38 cellular contexts compared by ENCODE assay signal in the genomic region with DNA sequence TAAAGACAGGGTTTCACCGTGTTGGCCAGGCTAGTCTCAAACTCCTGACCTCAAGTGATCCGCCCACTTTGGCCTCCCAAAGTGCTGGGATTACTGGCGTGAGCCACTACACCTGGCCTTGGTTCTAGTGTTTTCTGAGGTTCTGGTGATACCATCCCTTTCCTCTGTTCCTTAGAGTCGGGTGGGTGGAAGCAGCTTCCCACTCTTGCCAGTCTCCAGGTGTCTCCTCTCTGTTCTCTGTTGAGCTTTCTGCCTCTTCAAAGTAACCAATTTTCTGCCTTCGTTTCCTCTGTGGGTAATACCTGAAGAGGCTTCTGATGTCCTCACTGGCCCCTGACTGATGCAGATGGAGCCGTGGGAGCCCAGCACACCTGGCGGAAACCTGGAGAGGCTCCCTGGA. TPM values are rescaled to one million over a fixed set of nuclear protein-coding genes. Genes with fewer than 3 reads are reported as not detected.
"Had no signal": no experiment of that assay in that cellular context is flagged by ENCODE, and none has a peak within 500 bp of the region (broad histone marks: within the 10 kb centered on the region; RNA-seq: fewer than 3 reads in every experiment).

No MANE protein-coding gene starts in this region.

- H3K36me3 ChIP-seq: MG63 had no signal

- H3K4me3 ChIP-seq: MG63 had no signal

- DNase-seq: Karpas-422, Kasumi-1, MG63, MM.1S, MV-4-11, NCI-H1048, NCI-H1092, NCI-H1092 treated with DMSO at 0.1 percent for 48 hours, NCI-H1105, NCI-H1105 treated with DMSO at 0.1 percent for 48 hours, NCI-H1417, NCI-H1417 treated with DMSO at 0.1 percent for 48 hours, NCI-H1436, NCI-H1436 treated with DMSO at 0.1 percent for 48 hours, NCI-H146, NCI-H1694, NCI-H1694 treated with DMSO at 0.1 percent for 48 hours, NCI-H187, NCI-H187 treated with DMSO at 0.1 percent for 48 hours, NCI-H1930, NCI-H2029, NCI-H2029 treated with DMSO at 0.1 percent for 48 hours, NCI-H2081, NCI-H2081 treated with DMSO at 0.1 percent for 48 hours, NCI-H2107, NCI-H2171, NCI-H2171 treated with DMSO at 0.1 percent for 48 hours, NCI-H2227 treated with DMSO at 0.1 percent for 48 hours, NCI-H226, NCI-H345, NCI-H446, NCI-H446 treated with DMSO at 0.1 percent for 48 hours, NCI-H510A, NCI-H510A treated with DMSO at 0.1 percent for 48 hours, NCI-H524, NCI-H524 treated with DMSO at 0.1 percent for 48 hours had no signal

- H3K9me3 ChIP-seq: MG63 had no signal

RNA-seq across cellular contexts. Expression of gene LHX5, which starts 53.4 kb away (rescaled TPM):
- total RNA-seq: LHCN-M2, MCF 10A had no signal
